18 cellular contexts compared by ENCODE assay signal in the genomic region with DNA sequence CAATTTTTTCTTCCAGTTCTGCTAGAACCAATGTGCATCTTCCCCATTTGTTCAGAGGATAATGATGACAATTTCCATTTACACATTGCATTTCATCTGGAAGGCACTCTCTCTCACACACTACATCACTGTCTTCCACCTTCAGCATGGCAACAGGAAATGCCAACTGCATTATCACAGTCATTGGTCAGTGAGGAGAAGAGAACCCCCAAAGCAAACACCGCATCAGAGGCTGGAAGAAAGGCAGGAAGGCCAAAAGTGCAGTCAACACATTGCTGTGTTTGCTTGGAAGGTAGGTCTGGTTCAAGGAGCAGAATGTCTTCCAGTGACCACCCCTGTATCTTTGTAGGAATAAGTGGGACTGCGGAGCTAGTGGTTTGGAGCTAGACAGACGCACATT.
DNase-seq lines count a peak whose midpoint lies in the region; ATAC-seq, FAIRE-seq and TF ChIP-seq lines count a peak whose summit lies in the region.
"Had no signal": no experiment of that assay in that cellular context is flagged by ENCODE, and none has a peak within 500 bp of the region (broad histone marks: within the 10 kb centered on the region; RNA-seq: fewer than 3 reads in every experiment).

No MANE protein-coding gene starts in this region.

- DNase-seq in DMS53 treated with DMSO at 0.1 percent for 48 hours (lab: John Stamatoyannopoulos, UW; ENCODE audit: unreplicated experiment) (peak; percentile 10), GM12878 (ENCODE audit: low read depth, low spot score) (no peak), lung microvascular endothelial cell (ENCODE audit: low read depth in 2 of 2) (peak; percentile 1 to 48), right atrium auricular region (ENCODE audit: low spot score) (no peak), SIG-M5 (lab: John Stamatoyannopoulos, UW) (no peak), activated T-cell treated with anti-CD3 and anti-CD28 coated beads for 4 hours (no peak), GF-D8 (lab: John Stamatoyannopoulos, UW) (no peak)
- DNase-seq: activated CD8-positive, alpha-beta memory T cell treated with anti-CD3 and anti-CD28 coated beads, Interleukin-2, amount 50 U/mL, for 48 hours; activated naive CD8-positive, alpha-beta T cell treated with anti-CD3 and anti-CD28 coated beads, Interleukin-2, amount 50 U/mL, for 24 hours; GDM1; left lung; NCI-H2171 treated with DMSO at 0.1 percent for 48 hours; pancreas; stimulated activated CD4-positive, alpha-beta T cell treated with anti-CD3 and anti-CD28 coated beads, Interleukin-4, amount 100 ng/mL, for 24 hours; stimulated activated naive CD8-positive, alpha-beta T cell treated with anti-CD3 and anti-CD28 coated beads, Interleukin-15, amount 100 ng/mL, for 72 hours had no signal

- SMC1A ChIA-PET in GM12878 (lab: Charles Lee; ENCODE audit: uncharacterized antibody, unreplicated experiment): interaction anchor here (0.8 to 1.2 kb wide), 3 partner anchors 15 to 1109 kb away, joined by 4 to 5 read pairs (median 4); no protein-coding TSS in a partner anchor

- RAD21 ChIA-PET in GM12878 (lab: Charles Lee; ENCODE audit: unreplicated experiment): no interaction called here

- BruUV-seq in GM12878 (replicated peaks; lab: Mats Ljungman, UMichigan): no TSS peak

- CTCF ChIA-PET in GM12878 (lab: Yijun Ruan, JAX): interaction anchor here (0.5 to 1.5 kb wide), 4 partner anchors 22 to 316 kb away, joined by 3 to 4 read pairs (median 4); no protein-coding TSS in a partner anchor

- TF ChIP-seq CTCF in GM12878 (IDR thresholded peaks at IDR 0.05 in 2 of 3, conservative IDR thresholded peaks at IDR 0.05 in 1 of 3; ENCODE audit: control insufficient read depth in 2 of 3, extremely low read depth in 1 of 3, insufficient read depth in 1 of 3, low read depth in 3 of 3, low read length in 3 of 3) (no peak), right atrium auricular region (IDR thresholded peaks at IDR 0.05) (no peak)

- peak overlapping the region in 2 of 4 donors; percentile 56 to 77 for H3K4me3 Mint-ChIP-seq in IgD-negative memory B cell
- H3K4me3 Mint-ChIP-seq: activated naive CD8-positive, alpha-beta T cell treated with anti-CD3 and anti-CD28 coated beads, Interleukin-2, amount 50 U/mL, for 24 hours; stimulated activated naive CD8-positive, alpha-beta T cell treated with anti-CD3 and anti-CD28 coated beads, Interleukin-15, amount 100 ng/mL, for 72 hours had no signal

- no peaks in the 10 kb centered on the region for H4K20me1 ChIP-seq in GM12878 (ENCODE audit: control insufficient read depth, insufficient read depth)
- H4K20me1 ChIP-seq: BLaER1 treated with 17β-estradiol and CSF1 and Interleukin-3, amounts not matched to agents 10 nM and 100 nM had no signal

- H3K4me3 ChIP-seq in GM12878 (no peak overlapping the region), right atrium auricular region (no peak overlapping the region)
- H3K4me3 ChIP-seq: BLaER1 treated with 17β-estradiol and CSF1 and Interleukin-3, amounts not matched to agents 10 nM and 100 nM; left lung; pancreas had no signal

- no peak for FAIRE-seq in GM12878 (lab: Jason Lieb, UNC)
- FAIRE-seq: pancreas had no signal

- TF ChIP-seq EP300 in GM12878 (IDR thresholded peaks at IDR 0.05; ENCODE audit: borderline replicate concordance in 1 of 2, control insufficient read depth in 1 of 2, low read depth in 2 of 2, low read length in 2 of 2): no peak

- peaks cover 2% of the 10 kb centered on the region for H3K36me3 Mint-ChIP-seq in IgD-negative memory B cell

- POLR2A ChIA-PET in GM12878 (lab: Charles Lee): no interaction called here

- H3K27me3 ChIP-seq in GM12878 (replicated peaks in 1 of 2; ENCODE audit: control insufficient read depth in 2 of 2, insufficient read depth in 2 of 2, low read length in 1 of 2): no peaks in the 10 kb centered on the region
- H3K27me3 ChIP-seq in right atrium auricular region: no peaks in the 10 kb centered on the region
- H3K27me3 ChIP-seq: BLaER1 treated with 17β-estradiol and CSF1 and Interleukin-3, amounts not matched to agents 10 nM and 100 nM; left lung; pancreas had no signal

- H3K27ac ChIP-seq in GM12878 (ENCODE audit: control insufficient read depth, insufficient read depth): no peak overlapping the region
- no peak overlapping the region for H3K27ac ChIP-seq in right atrium auricular region
- H3K27ac ChIP-seq: BLaER1 treated with 17β-estradiol and CSF1 and Interleukin-3, amounts not matched to agents 10 nM and 100 nM; left lung; pancreas had no signal

- H2AFZ ChIP-seq in GM12878 (ENCODE audit: control insufficient read depth, low read depth, low read length): no peak overlapping the region

- H3K36me3 ChIP-seq in GM12878 (ENCODE audit: control insufficient read depth in 2 of 2, insufficient read depth in 2 of 2, low read length in 1 of 2) (no peaks in the 10 kb centered on the region), right atrium auricular region (no peaks in the 10 kb centered on the region)
- H3K36me3 ChIP-seq: BLaER1 treated with 17β-estradiol and CSF1 and Interleukin-3, amounts not matched to agents 10 nM and 100 nM; left lung; pancreas had no signal

- H3K4me1 Mint-ChIP-seq in IgD-negative memory B cell: peaks cover 41 to 47% (median 44%) of the 10 kb centered on the region in 3 donors
- H3K4me1 Mint-ChIP-seq: stimulated activated naive CD8-positive, alpha-beta T cell treated with anti-CD3 and anti-CD28 coated beads, Interleukin-15, amount 100 ng/mL, for 72 hours had no signal

- H3K9me3 Mint-ChIP-seq in IgD-negative memory B cell: peaks cover 0 to 8% (median 2%) of the 10 kb centered on the region in 3 donors
- H3K9me3 Mint-ChIP-seq: activated naive CD8-positive, alpha-beta T cell treated with anti-CD3 and anti-CD28 coated beads, Interleukin-2, amount 50 U/mL, for 24 hours; stimulated activated naive CD8-positive, alpha-beta T cell treated with anti-CD3 and anti-CD28 coated beads, Interleukin-15, amount 100 ng/mL, for 72 hours had no signal

- TF ChIP-seq POLR2A in GM12878 (IDR thresholded peaks at IDR 0.05; ENCODE audit: low read depth, low read length): no peak

- no peak overlapping the region for H3K4me2 ChIP-seq in GM12878 (ENCODE audit: control insufficient read depth, insufficient read depth)
- H3K4me2 ChIP-seq: BLaER1 treated with 17β-estradiol and CSF1 and Interleukin-3, amounts not matched to agents 10 nM and 100 nM had no signal

- peak; percentile 32; the same call in 2 of the 3 replicates for ATAC-seq in GM12878
- ATAC-seq: activated naive CD8-positive, alpha-beta T cell treated with anti-CD3 and anti-CD28 coated beads, Interleukin-2, amount 50 U/mL, for 24 hours; left lung; Right ventricle myocardium inferior; stimulated activated naive CD8-positive, alpha-beta T cell treated with anti-CD3 and anti-CD28 coated beads, Interleukin-15, amount 100 ng/mL, for 72 hours had no signal

- intact Hi-C loops in GM12878 (cut with micrococcal nuclease; ENCODE audit: unreplicated experiment): loop anchor here (10.0 kb wide), 1 partner anchor 259 kb away; no protein-coding TSS in a partner anchor

- WGBS in GM12878 (ENCODE audit: insufficient coverage, insufficient replicate concordance, low lambda C conversion rate, missing lambda C conversion rate): 82% methylated on average over 3 of the region's 3 CpGs

- in situ Hi-C loops in GM12878 (cut with MboI): loop anchor here (5.0 to 25.0 kb wide), 2 partner anchors 151 to 701 kb away; no protein-coding TSS in a partner anchor

- H3K9me3 ChIP-seq in GM12878 (replicated peaks; ENCODE audit: control insufficient read depth, insufficient read depth, low read length): no peaks in the 10 kb centered on the region; the same call in 2 of the 3 replicates
- H3K9me3 ChIP-seq in right atrium auricular region: no peaks in the 10 kb centered on the region
- H3K9me3 ChIP-seq: left lung, pancreas had no signal

- peaks cover 7% of the 10 kb centered on the region; the same call in 1 of the 2 replicates for H3K4me1 ChIP-seq in GM12878 (ENCODE audit: control insufficient read depth, insufficient read depth, low read length)
- H3K4me1 ChIP-seq in right atrium auricular region: no peaks in the 10 kb centered on the region
- H3K4me1 ChIP-seq: BLaER1 treated with 17β-estradiol and CSF1 and Interleukin-3, amounts not matched to agents 10 nM and 100 nM; left lung; pancreas had no signal

- no peaks in the 10 kb centered on the region for H3K27me3 Mint-ChIP-seq in IgD-negative memory B cell
- H3K27me3 Mint-ChIP-seq: activated naive CD8-positive, alpha-beta T cell treated with anti-CD3 and anti-CD28 coated beads, Interleukin-2, amount 50 U/mL, for 24 hours; stimulated activated naive CD8-positive, alpha-beta T cell treated with anti-CD3 and anti-CD28 coated beads, Interleukin-15, amount 100 ng/mL, for 72 hours had no signal

- H3K79me2 ChIP-seq in GM12878 (ENCODE audit: control insufficient read depth, insufficient read depth, low read length): no peaks in the 10 kb centered on the region

- TF ChIP-seq RAD21 in GM12878 (IDR thresholded peaks at IDR 0.05; ENCODE audit: insufficient read depth, low read depth, low read length): no peak

- H3K27ac Mint-ChIP-seq in IgD-negative memory B cell: peak overlapping the region; percentile 85 to 99 (median 96)
- H3K27ac Mint-ChIP-seq: activated naive CD8-positive, alpha-beta T cell treated with anti-CD3 and anti-CD28 coated beads, Interleukin-2, amount 50 U/mL, for 24 hours; stimulated activated naive CD8-positive, alpha-beta T cell treated with anti-CD3 and anti-CD28 coated beads, Interleukin-15, amount 100 ng/mL, for 72 hours had no signal

- H3K9ac ChIP-seq in GM12878 (ENCODE audit: control insufficient read depth, insufficient read depth, low read length): no peak overlapping the region
- H3K9ac ChIP-seq: BLaER1 treated with 17β-estradiol and CSF1 and Interleukin-3, amounts not matched to agents 10 nM and 100 nM had no signal

TF ChIP-seq in GM12878, 131 proteins besides CTCF, POLR2A, EP300 and RAD21:
- TF ChIP-seq RFX5 (IDR thresholded peaks at IDR 0.05; ENCODE audit: low read depth, low read length) (peak; percentile 68), SUPT20H (IDR thresholded peaks at IDR 0.05; ENCODE audit: borderline replicate concordance, control insufficient read depth, low read depth, low read length) (no peak)
- TF ChIP-seq, protein P1, sequence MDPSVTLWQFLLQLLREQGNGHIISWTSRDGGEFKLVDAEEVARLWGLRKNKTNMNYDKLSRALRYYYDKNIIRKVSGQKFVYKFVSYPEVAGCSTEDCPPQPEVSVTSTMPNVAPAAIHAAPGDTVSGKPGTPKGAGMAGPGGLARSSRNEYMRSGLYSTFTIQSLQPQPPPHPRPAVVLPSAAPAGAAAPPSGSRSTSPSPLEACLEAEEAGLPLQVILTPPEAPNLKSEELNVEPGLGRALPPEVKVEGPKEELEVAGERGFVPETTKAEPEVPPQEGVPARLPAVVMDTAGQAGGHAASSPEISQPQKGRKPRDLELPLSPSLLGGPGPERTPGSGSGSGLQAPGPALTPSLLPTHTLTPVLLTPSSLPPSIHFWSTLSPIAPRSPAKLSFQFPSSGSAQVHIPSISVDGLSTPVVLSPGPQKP (IDR thresholded peaks at IDR 0.05; ENCODE audit: low read depth, low read length): no peak

Comparison
In these comparisons a context has a peak if more than half of its experiments do, and no peak if none do; other contexts are left out.
1. DNase-seq: peak in DMS53 treated with DMSO at 0.1 percent for 48 hours (single experiment) and lung microvascular endothelial cell (2 of 2); none in GM12878 (single experiment), right atrium auricular region (single experiment), SIG-M5 (single experiment), activated T-cell treated with anti-CD3 and anti-CD28 coated beads for 4 hours (single experiment) and GF-D8 (single experiment).